In genomic region chr2:27093430-27094352, GRCh38 we compare ENCODE assay signal across 1 cellular context.
TF ChIP-seq lines count a peak whose summit lies in the region.

No MANE protein-coding gene starts in this region.

TF ChIP-seq in HepG2, 621 proteins besides CTCF, POLR2A, EP300 and RAD21 (continued from another document and continues in another):
- TF ChIP-seq ZNF704 (CRISPR knock-in tag; IDR thresholded peaks at IDR 0.05; ENCODE audit: borderline replicate concordance) = no peak
- TF ChIP-seq ZNF205 (CRISPR knock-in tag; IDR thresholded peaks at IDR 0.05) = no peak
- no peak for TF ChIP-seq RFX5 (IDR thresholded peaks at IDR 0.05; ENCODE audit: low read depth, low read length)
- no peak for TF ChIP-seq SRF (IDR thresholded peaks at IDR 0.05; ENCODE audit: low read depth, low read length)
- no peak; the same call in 1 of the 2 replicates for TF ChIP-seq PPARG (CRISPR knock-in tag; conservative IDR thresholded peaks at IDR 0.05)
- no peak for TF ChIP-seq ZZZ3 (CRISPR knock-in tag; IDR thresholded peaks at IDR 0.05; ENCODE audit: borderline replicate concordance)
- no peak for TF ChIP-seq GTF2F1 (IDR thresholded peaks at IDR 0.05; ENCODE audit: low read length)
- TF ChIP-seq LRRFIP1 (CRISPR knock-in tag; conservative IDR thresholded peaks at IDR 0.05) = no peak
- TF ChIP-seq ZNF790 (CRISPR knock-in tag; IDR thresholded peaks at IDR 0.05; ENCODE audit: borderline replicate concordance) = 0 out of 2 replicates have a peak, but pooled peaks have one; percentile 27
- TF ChIP-seq JUNB (CRISPR knock-in tag; IDR thresholded peaks at IDR 0.05; ENCODE audit: borderline replicate concordance) = no peak
- TF ChIP-seq ZNF383 (CRISPR knock-in tag; IDR thresholded peaks at IDR 0.05; ENCODE audit: borderline replicate concordance) = 0 out of 2 replicates have a peak, but pooled peaks have one; percentile 65
- no peak for TF ChIP-seq SMC3 (IDR thresholded peaks at IDR 0.05; ENCODE audit: low read length)
- no peak for TF ChIP-seq AGO1 (IDR thresholded peaks at IDR 0.05; ENCODE audit: low read depth, low read length, poor library complexity, severe bottlenecking)
- TF ChIP-seq FOXK2 (IDR thresholded peaks at IDR 0.05) = peak; percentile 63; the same call in 1 of the 2 replicates
- no peak for TF ChIP-seq RFX3 (CRISPR knock-in tag; IDR thresholded peaks at IDR 0.05)
- no peak for TF ChIP-seq ZNF562 (CRISPR knock-in tag; IDR thresholded peaks at IDR 0.05; ENCODE audit: borderline replicate concordance)
- peak; percentile 29 for TF ChIP-seq ZNF550 (CRISPR knock-in tag; IDR thresholded peaks at IDR 0.05; ENCODE audit: borderline replicate concordance)
- TF ChIP-seq KLF13 (CRISPR knock-in tag; IDR thresholded peaks at IDR 0.05) = peak; percentile 81; the same call in 1 of the 2 replicates
- TF ChIP-seq GATA4 (IDR thresholded peaks at IDR 0.05; ENCODE audit: borderline replicate concordance, low read depth) = peak; percentile 54; the same call in 1 of the 2 replicates
- no peak for TF ChIP-seq ZNF577 (CRISPR knock-in tag; IDR thresholded peaks at IDR 0.05; ENCODE audit: borderline replicate concordance, low read depth)
- TF ChIP-seq ZNF710 (CRISPR knock-in tag; IDR thresholded peaks at IDR 0.05; ENCODE audit: borderline replicate concordance) = no peak; the same call in 1 of the 2 replicates
- peak; percentile 49; the same call in 1 of the 2 replicates for TF ChIP-seq FUBP1 (CRISPR knock-in tag; IDR thresholded peaks at IDR 0.05; ENCODE audit: borderline replicate concordance)
- no peak for TF ChIP-seq NR0B2 (CRISPR knock-in tag; IDR thresholded peaks at IDR 0.05)
- no peak; the same call in 1 of the 2 replicates for TF ChIP-seq EHMT2 (IDR thresholded peaks at IDR 0.05; ENCODE audit: borderline replicate concordance, low read depth, low read length)
- peak; percentile 85 for TF ChIP-seq RXRB (CRISPR knock-in tag; IDR thresholded peaks at IDR 0.05; ENCODE audit: borderline replicate concordance)
- no peak for TF ChIP-seq NAIF1 (CRISPR knock-in tag; IDR thresholded peaks at IDR 0.05; ENCODE audit: borderline replicate concordance)
- peak; percentile 65; the same call in 1 of the 2 replicates for TF ChIP-seq PRDM10 (CRISPR knock-in tag; IDR thresholded peaks at IDR 0.05; ENCODE audit: low read depth)
- TF ChIP-seq ISL2 (CRISPR knock-in tag; IDR thresholded peaks at IDR 0.05) = peak; percentile 86
- TF ChIP-seq CBFB (CRISPR knock-in tag; IDR thresholded peaks at IDR 0.05) = no peak; the same call in 1 of the 2 replicates
- peak; percentile 69; the same call in 1 of the 2 replicates for TF ChIP-seq ZNF670 (CRISPR knock-in tag; IDR thresholded peaks at IDR 0.05; ENCODE audit: borderline replicate concordance)
- no peak for TF ChIP-seq ZNF407 (CRISPR knock-in tag; IDR thresholded peaks at IDR 0.05; ENCODE audit: not compliant biosample characterization)
- no peak for TF ChIP-seq MAFK (conservative IDR thresholded peaks at IDR 0.05 in 1 of 2, IDR thresholded peaks at IDR 0.05 in 1 of 2; ENCODE audit: low read length in 2 of 2)
- TF ChIP-seq ZNF251 (CRISPR knock-in tag; IDR thresholded peaks at IDR 0.05) = no peak
- TF ChIP-seq IKZF1 (IDR thresholded peaks at IDR 0.05) = no peak
- no peak; the same call in 1 of the 2 replicates for TF ChIP-seq NFIC (IDR thresholded peaks at IDR 0.05; ENCODE audit: low read length)
- TF ChIP-seq HCFC1 (IDR thresholded peaks at IDR 0.05; ENCODE audit: low read depth, low read length) = no peak
- TF ChIP-seq SPEN (CRISPR knock-in tag; IDR thresholded peaks at IDR 0.05; ENCODE audit: low read depth) = peak; percentile 80
